Comparison of ENCODE assay signal across 15 cellular contexts in the genomic region with DNA sequence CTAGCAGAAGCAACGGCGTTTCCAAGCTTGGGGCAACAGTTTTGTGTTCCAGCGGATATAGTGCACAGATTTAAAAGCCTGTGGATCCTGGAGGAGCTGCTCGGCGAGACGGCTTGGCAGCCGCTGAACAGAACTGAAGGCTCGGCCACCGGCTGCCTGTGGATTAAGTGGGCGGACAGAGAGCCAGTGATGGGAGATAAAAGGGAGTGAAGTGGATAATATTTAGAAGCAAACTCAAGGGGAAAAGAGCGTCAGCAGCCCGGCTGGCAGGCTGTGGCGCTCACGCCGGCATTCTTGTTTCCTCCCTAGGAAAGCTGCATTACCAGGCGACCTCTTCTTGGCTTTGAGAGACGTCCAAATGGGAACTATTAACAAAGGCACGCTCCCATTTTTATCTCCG. TPM values are rescaled to one million over a fixed set of nuclear protein-coding genes. Genes with fewer than 3 reads are reported as not detected.
DNase-seq lines count a peak whose midpoint lies in the region; ATAC-seq, FAIRE-seq and TF ChIP-seq lines count a peak whose summit lies in the region.
"Had no signal": no experiment of that assay in that cellular context is flagged by ENCODE, and none has a peak within 500 bp of the region (broad histone marks: within the 10 kb centered on the region; RNA-seq: fewer than 3 reads in every experiment).

No MANE protein-coding gene starts in this region.

- H3K4me3 ChIP-seq in spleen, result no peak overlapping the region
- H3K4me3 ChIP-seq: BLaER1 treated with 17β-estradiol and CSF1 and Interleukin-3, amounts not matched to agents 10 nM and 100 nM; upper lobe of left lung had no signal

- TF ChIP-seq CTCF in spleen (IDR thresholded peaks at IDR 0.05 in 8 of 11, conservative IDR thresholded peaks at IDR 0.05 in 3 of 11) (no peak), GM10266 (IDR thresholded peaks at IDR 0.05; ENCODE audit: control insufficient read depth, insufficient read depth, low read depth, missing control alignments) (no peak)

- peaks cover 8% of the 10 kb centered on the region for H3K4me1 Mint-ChIP-seq in stimulated activated naive CD8-positive, alpha-beta T cell treated with anti-CD3 and anti-CD28 coated beads, Interleukin-15, amount 100 ng/mL, for 72 hours

- intact Hi-C loops in spleen (cut with DNase I; ENCODE audit: low total_unique reads), result no loop called here

- peaks cover 0 to 82% (median 7%) of the 10 kb centered on the region in 7 donors for H3K27me3 ChIP-seq in spleen (replicated peaks in 1 of 7)

- peak overlapping the region in 6 of 8 donors; percentile 2 to 61 (median 24) for H3K27ac ChIP-seq in spleen
- H3K27ac ChIP-seq: BLaER1 treated with 17β-estradiol and CSF1 and Interleukin-3, amounts not matched to agents 10 nM and 100 nM; upper lobe of left lung had no signal

- no peak for TF ChIP-seq POLR2A in spleen (IDR thresholded peaks at IDR 0.05)
- TF ChIP-seq POLR2A in GM12891 (IDR thresholded peaks at IDR 0.05; ENCODE audit: low read depth, low read length), result no peak

- peaks cover 86% of the 10 kb centered on the region for H3K27me3 Mint-ChIP-seq in stimulated activated naive CD8-positive, alpha-beta T cell treated with anti-CD3 and anti-CD28 coated beads, Interleukin-15, amount 100 ng/mL, for 72 hours

- 33 to 49% (median 39%) methylated on average over 19 of the region's 19 CpGs for WGBS in spleen, 5 donors

- DNase-seq in GM03348 (ENCODE audit: low spot score) (peak; percentile 41), astrocyte of the hippocampus (ENCODE audit: low read depth, low spot score) (peak; percentile 42), inferior parietal cortex (ENCODE audit: extremely low spot score) (peak; percentile 11), spleen (no peak), GM12891 (ENCODE audit: insufficient read length, low spot score) (no peak), GM10266 (ENCODE audit: extremely low spot score) (no peak)
- no peak for DNase-seq in stimulated activated naive CD8-positive, alpha-beta T cell treated with anti-CD3 and anti-CD28 coated beads, Interleukin-15, amount 100 ng/mL, for 72 hours
- DNase-seq: GF-D8, kidney glomerular epithelial cell, NCI-H526 had no signal

- ATAC-seq in stimulated activated naive CD8-positive, alpha-beta T cell treated with anti-CD3 and anti-CD28 coated beads, Interleukin-15, amount 100 ng/mL, for 72 hours, result no peak
- ATAC-seq in HG03571 (IDR thresholded peaks at IDR 0.05; ENCODE audit: unreplicated experiment), result no peak

- H3K9me3 ChIP-seq in spleen, result no peaks in the 10 kb centered on the region
- H3K9me3 ChIP-seq: upper lobe of left lung had no signal

- H3K9me3 Mint-ChIP-seq in stimulated activated naive CD8-positive, alpha-beta T cell treated with anti-CD3 and anti-CD28 coated beads, Interleukin-15, amount 100 ng/mL, for 72 hours, result no peaks in the 10 kb centered on the region

- FAIRE-seq in GM12891 (lab: Jason Lieb, UNC), result no peak

- no peaks in the 10 kb centered on the region for H3K36me3 ChIP-seq in spleen
- H3K36me3 ChIP-seq: BLaER1 treated with 17β-estradiol and CSF1 and Interleukin-3, amounts not matched to agents 10 nM and 100 nM; upper lobe of left lung had no signal

- no peak overlapping the region for H3K27ac Mint-ChIP-seq in stimulated activated naive CD8-positive, alpha-beta T cell treated with anti-CD3 and anti-CD28 coated beads, Interleukin-15, amount 100 ng/mL, for 72 hours

- peaks cover 0 to 16% (median 6%) of the 10 kb centered on the region in 6 donors for H3K4me1 ChIP-seq in spleen

- no peak overlapping the region for H3K4me3 Mint-ChIP-seq in stimulated activated naive CD8-positive, alpha-beta T cell treated with anti-CD3 and anti-CD28 coated beads, Interleukin-15, amount 100 ng/mL, for 72 hours

TF ChIP-seq in GM12891, 5 proteins besides CTCF, POLR2A, EP300 and RAD21:
- TF ChIP-seq POLR2AphosphoS5 (IDR thresholded peaks at IDR 0.05; ENCODE audit: low read depth, low read length), result no peak

RNA-seq across cellular contexts. Expression of a gene that starts 10.4 kb away (rescaled TPM):
- 1 to 10 TPM in 4 of 7 donors, under 1 TPM in 3; 0.30 to 3.5 (median 1.8) TPM for total RNA-seq in spleen
- polyA plus RNA-seq in spleen, result under 1 TPM; 0.11 to 0.54 (median 0.20) TPM
- not detected for polyA plus RNA-seq in GM12891 (2012; ENCODE audit: low read depth, missing spikeins)
- total RNA-seq: SK-MEL-5 had no signal
- polyA plus RNA-seq: fibroblast of lung had no signal

Comparison
In these comparisons a context has a peak if more than half of its experiments do, and no peak if none do; other contexts are left out.
1. DNase-seq: peak in GM03348 (single experiment), astrocyte of the hippocampus (single experiment) and inferior parietal cortex (single experiment); none in spleen (single experiment), GM12891 (single experiment), stimulated activated naive CD8-positive, alpha-beta T cell treated with anti-CD3 and anti-CD28 coated beads, Interleukin-15, amount 100 ng/mL, for 72 hours (0 of 2) and GM10266 (single experiment).